27 cellular contexts compared by ENCODE assay signal in genomic region chr4:48311896-48312295, GRCh38. TPM values are rescaled to one million over a fixed set of nuclear protein-coding genes. Genes with fewer than 3 reads are reported as not detected.
DNase-seq lines count a peak whose midpoint lies in the region; ATAC-seq, FAIRE-seq and TF ChIP-seq lines count a peak whose summit lies in the region.
"Had no signal": no experiment of that assay in that cellular context is flagged by ENCODE, and none has a peak within 500 bp of the region (broad histone marks: within the 10 kb centered on the region; RNA-seq: fewer than 3 reads in every experiment).

No MANE protein-coding gene starts in this region.

- H3K4me1 Mint-ChIP-seq in stimulated activated effector memory CD8-positive, alpha-beta T cell treated with anti-CD3 and anti-CD28 coated beads, Interleukin-12 subunit alpha, Interleukin-12 subunit beta, amount 100 ng/mL, for 72 hours = peaks cover 5% of the 10 kb centered on the region
- H3K4me1 Mint-ChIP-seq: CD4-positive, alpha-beta memory T cell had no signal

- H3K4me3 Mint-ChIP-seq in stimulated activated effector memory CD8-positive, alpha-beta T cell treated with anti-CD3 and anti-CD28 coated beads, Interleukin-12 subunit alpha, Interleukin-12 subunit beta, amount 100 ng/mL, for 72 hours = no peak overlapping the region
- H3K4me3 Mint-ChIP-seq: CD4-positive, alpha-beta memory T cell; H9; HFFc6; IgD-negative memory B cell had no signal

- TF ChIP-seq CTCF in suprapubic skin (IDR thresholded peaks at IDR 0.05) = no peak

- H3K36me3 Mint-ChIP-seq in stimulated activated effector memory CD8-positive, alpha-beta T cell treated with anti-CD3 and anti-CD28 coated beads, Interleukin-12 subunit alpha, Interleukin-12 subunit beta, amount 100 ng/mL, for 72 hours = no peaks in the 10 kb centered on the region
- H3K36me3 Mint-ChIP-seq: CD4-positive, alpha-beta memory T cell; IgD-negative memory B cell had no signal

- no peak for FAIRE-seq in urothelium cell line (lab: Jason Lieb, UNC)
- FAIRE-seq: A549, GM12892 had no signal

- no peak for TF ChIP-seq POLR2A in suprapubic skin (IDR thresholded peaks at IDR 0.05)

- no peaks in the 10 kb centered on the region for H3K27me3 ChIP-seq in adipocyte (replicated peaks; ENCODE audit: control insufficient read depth, insufficient read depth, low read length)
- no peaks in the 10 kb centered on the region for H3K27me3 ChIP-seq in suprapubic skin

- no peaks in the 10 kb centered on the region for H3K4me1 ChIP-seq in adipocyte (ENCODE audit: control insufficient read depth, insufficient read depth, low read length)
- H3K4me1 ChIP-seq in suprapubic skin = no peaks in the 10 kb centered on the region
- H3K4me1 ChIP-seq: A549, Caco-2 had no signal

- H3K9me3 Mint-ChIP-seq in stimulated activated effector memory CD8-positive, alpha-beta T cell treated with anti-CD3 and anti-CD28 coated beads, Interleukin-12 subunit alpha, Interleukin-12 subunit beta, amount 100 ng/mL, for 72 hours = no peaks in the 10 kb centered on the region
- H3K9me3 Mint-ChIP-seq: CD4-positive, alpha-beta memory T cell; HFFc6 had no signal

- H3K27ac ChIP-seq in suprapubic skin = no peak overlapping the region
- H3K27ac ChIP-seq: A549 had no signal

- H3K36me3 ChIP-seq in adipocyte (ENCODE audit: control insufficient read depth, insufficient read depth, low read length, severe bottlenecking) (no peaks in the 10 kb centered on the region), suprapubic skin (no peaks in the 10 kb centered on the region)

- H3K9ac ChIP-seq in adipocyte (ENCODE audit: low read length) = no peak overlapping the region

- WGBS in suprapubic skin = 82% methylated on average over 3 of the region's 3 CpGs

- H3K4me3 ChIP-seq in adipocyte (ENCODE audit: low read length) (no peak overlapping the region), suprapubic skin (no peak overlapping the region)
- H3K4me3 ChIP-seq: A549 had no signal

- H3K9me3 ChIP-seq in adipocyte (ENCODE audit: control insufficient read depth, low read length) (no peaks in the 10 kb centered on the region), suprapubic skin (no peaks in the 10 kb centered on the region)
- H3K9me3 ChIP-seq: A549, Caco-2 had no signal

- no peak overlapping the region for H3K27ac Mint-ChIP-seq in stimulated activated effector memory CD8-positive, alpha-beta T cell treated with anti-CD3 and anti-CD28 coated beads, Interleukin-12 subunit alpha, Interleukin-12 subunit beta, amount 100 ng/mL, for 72 hours
- H3K27ac Mint-ChIP-seq: CD4-positive, alpha-beta memory T cell; H9; HFFc6; IgD-negative memory B cell had no signal

- ATAC-seq in stimulated activated effector memory CD8-positive, alpha-beta T cell treated with anti-CD3 and anti-CD28 coated beads, Interleukin-12 subunit alpha, Interleukin-12 subunit beta, amount 100 ng/mL, for 72 hours = no peak
- ATAC-seq in GM18873 (IDR thresholded peaks at IDR 0.05; ENCODE audit: low FRiP score, unreplicated experiment) = no peak
- ATAC-seq: A549, PC-3 had no signal

- no peak for TF ChIP-seq EP300 in suprapubic skin (IDR thresholded peaks at IDR 0.05)

- DNase-seq in ELR (ENCODE audit: low read depth) (peak; percentile 70), NCI-H226 (peak; percentile 60), adipocyte (ENCODE audit: low read depth) (peak; percentile 30), urothelium cell line (ENCODE audit: low spot score) (no peak), suprapubic skin (ENCODE audit: low spot score in 2 of 2) (no peak)
- no peak for DNase-seq in stimulated activated effector memory CD8-positive, alpha-beta T cell treated with anti-CD3 and anti-CD28 coated beads, Interleukin-12 subunit alpha, Interleukin-12 subunit beta, amount 100 ng/mL, for 72 hours (ENCODE audit: low spot score in 2 of 2)
- DNase-seq: C1 segment of cervical spinal cord; Caco-2; CD4-positive, alpha-beta memory T cell; H9; HFFc6; Karpas-422; NCI-H1092; NCI-H1417 treated with DMSO at 0.1 percent for 48 hours; NCI-H1694 treated with DMSO at 0.1 percent for 48 hours; NCI-H2081 treated with DMSO at 0.1 percent for 48 hours; NCI-H2171 treated with DMSO at 0.1 percent for 48 hours; NCI-H446; NCI-H524 treated with DMSO at 0.1 percent for 48 hours; NCI-H774; PC-3; RPMI8226; SHP77 had no signal

RNA-seq across cellular contexts. Expression of gene SLAIN2, which starts 29.4 kb away (rescaled TPM):
- total RNA-seq in suprapubic skin = 100 to 1,000 TPM in 3 of 4 donors, 10 to 100 TPM in 1; 84.7 to 167 (median 147) TPM

RNA-seq across cellular contexts. Expression of gene TEC, which starts 42.3 kb away (rescaled TPM):
- 10 to 100 TPM in 1 of 4 donors, 1 to 10 TPM in 3; 4.1 to 18.8 (median 7.2) TPM for total RNA-seq in suprapubic skin

Comparison
In these comparisons a context has a peak if more than half of its experiments do, and no peak if none do; other contexts are left out.
1. DNase-seq: peak in ELR (single experiment), NCI-H226 (single experiment) and adipocyte (single experiment); none in urothelium cell line (single experiment), stimulated activated effector memory CD8-positive, alpha-beta T cell treated with anti-CD3 and anti-CD28 coated beads, Interleukin-12 subunit alpha, Interleukin-12 subunit beta, amount 100 ng/mL, for 72 hours (0 of 2) and suprapubic skin (0 of 2).